12 cellular contexts compared by ENCODE assay signal in the genomic region with DNA sequence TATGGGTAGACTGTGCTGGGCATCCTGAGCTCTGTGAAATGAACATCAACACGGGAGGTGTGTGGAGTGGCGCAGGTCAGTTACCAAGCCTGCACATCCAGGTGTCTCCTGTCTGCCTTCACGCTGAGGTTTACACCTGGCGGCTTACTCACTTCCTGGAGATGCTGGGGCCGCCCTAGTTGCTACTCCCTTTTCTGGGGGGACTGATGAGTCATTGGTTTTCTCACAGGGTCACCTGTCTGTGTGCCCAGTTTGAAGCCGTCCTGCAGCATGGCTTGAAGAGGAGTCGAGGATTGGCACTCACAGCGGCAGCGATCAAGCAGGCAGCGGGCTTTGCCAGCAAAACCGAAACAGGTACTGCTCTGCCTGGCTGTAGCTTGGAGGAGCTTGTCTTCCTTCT. TPM values are rescaled to one million over a fixed set of nuclear protein-coding genes. Genes with fewer than 3 reads are reported as not detected.
DNase-seq lines count a peak whose midpoint lies in the region; ATAC-seq and TF ChIP-seq lines count a peak whose summit lies in the region.
"Had no signal": no experiment of that assay in that cellular context is flagged by ENCODE, and none has a peak within 500 bp of the region (broad histone marks: within the 10 kb centered on the region; RNA-seq: fewer than 3 reads in every experiment).

No MANE protein-coding gene starts in this region.

- TF ChIP-seq EP300 in suprapubic skin (IDR thresholded peaks at IDR 0.05) = no peak

- H3K4me3 ChIP-seq in epithelial cell of esophagus (ENCODE audit: low read length) (no peak overlapping the region), suprapubic skin (peak overlapping the region; percentile 30)
- H3K4me3 ChIP-seq: smooth muscle cell had no signal

- H3K27ac ChIP-seq in suprapubic skin = no peak overlapping the region

- DNase-seq in SHP77 (lab: John Stamatoyannopoulos, UW) (peak; percentile 11 to 37), SHP77 treated with DMSO at 0.1 percent for 48 hours (lab: John Stamatoyannopoulos, UW) (no peak), NCI-H748 treated with DMSO at 0.1 percent for 48 hours (lab: John Stamatoyannopoulos, UW) (peak; percentile 29), epithelial cell of esophagus (ENCODE audit: low read depth) (peak; percentile 87), suprapubic skin (ENCODE audit: low spot score in 2 of 2) (no peak)
- DNase-seq in stimulated activated CD4-positive, alpha-beta T cell treated with anti-CD3 and anti-CD28 coated beads, Interleukin-2, amount 100 ng/mL, for 48 hours = no peak
- DNase-seq: activated CD8-positive, alpha-beta memory T cell treated with anti-CD3 and anti-CD28 coated beads, Interleukin-2, amount 50 U/mL, for 48 hours; anterior cingulate cortex; T-helper 9 cell had no signal

- H3K9me3 ChIP-seq in suprapubic skin = no peaks in the 10 kb centered on the region

- H3K4me1 ChIP-seq in suprapubic skin = peaks cover 22% of the 10 kb centered on the region

- no peak for TF ChIP-seq POLR2A in suprapubic skin (IDR thresholded peaks at IDR 0.05)

- H3K27me3 ChIP-seq in suprapubic skin = no peaks in the 10 kb centered on the region

- ATAC-seq in HG03095 (IDR thresholded peaks at IDR 0.05; ENCODE audit: unreplicated experiment) (no peak), HG03045 (IDR thresholded peaks at IDR 0.05; ENCODE audit: unreplicated experiment) (no peak)

- 59% methylated on average over 8 of the region's 11 CpGs for WGBS in suprapubic skin

- TF ChIP-seq CTCF in epithelial cell of esophagus (IDR thresholded peaks at IDR 0.05; ENCODE audit: insufficient read depth, low read depth, low read length, missing control alignments) (no peak), suprapubic skin (IDR thresholded peaks at IDR 0.05) (no peak)

- no peaks in the 10 kb centered on the region for H3K36me3 ChIP-seq in suprapubic skin

RNA-seq across cellular contexts. Expression of a gene that starts 50.6 kb away (rescaled TPM):
- total RNA-seq in suprapubic skin = 10 to 100 TPM; 19.5 to 52.9 (median 39.9) TPM

Comparison
In these comparisons a context has a peak if more than half of its experiments do, and no peak if none do; other contexts are left out.
1. DNase-seq: peak in SHP77 (2 of 2), NCI-H748 treated with DMSO at 0.1 percent for 48 hours (single experiment) and epithelial cell of esophagus (single experiment); none in SHP77 treated with DMSO at 0.1 percent for 48 hours (single experiment), suprapubic skin (0 of 2) and stimulated activated CD4-positive, alpha-beta T cell treated with anti-CD3 and anti-CD28 coated beads, Interleukin-2, amount 100 ng/mL, for 48 hours (0 of 2).